In the genomic region with DNA sequence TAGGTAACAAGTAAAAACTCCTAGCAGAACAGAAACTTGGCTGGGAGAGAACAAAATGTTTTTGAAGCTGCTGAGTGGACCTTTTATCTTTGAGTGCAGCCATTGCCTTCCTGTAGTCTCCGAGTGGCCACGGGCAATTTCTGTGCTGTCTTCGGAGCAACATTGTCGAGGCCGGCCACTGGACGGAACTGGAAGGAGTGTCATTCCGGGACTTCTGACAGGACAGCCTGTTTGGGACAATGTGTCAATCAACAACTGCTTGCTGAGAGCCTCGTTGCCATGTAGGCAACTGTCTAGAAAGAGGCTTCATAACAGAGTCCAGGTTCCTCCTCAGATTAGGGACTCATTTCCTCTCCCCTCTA, we compare ENCODE assay signal across 20 cellular contexts.
DNase-seq lines count a peak whose midpoint lies in the region; ATAC-seq, FAIRE-seq and TF ChIP-seq lines count a peak whose summit lies in the region.
"Had no signal": no experiment of that assay in that cellular context is flagged by ENCODE, and none has a peak within 500 bp of the region (broad histone marks: within the 10 kb centered on the region; RNA-seq: fewer than 3 reads in every experiment).

No MANE protein-coding gene starts in this region.

- dilution Hi-C loops in endothelial cell of umbilical vein (cut with MboI; ENCODE audit: extremely low pct_ligation_motif_present, low sequenced_read_pairs): no loop called here

- H3K9ac ChIP-seq in HepG2 (ENCODE audit: insufficient read depth, low read depth, low read length) (no peak overlapping the region), endothelial cell of umbilical vein (replicated peaks; ENCODE audit: extremely low read depth, insufficient read depth, low read length) (no peak overlapping the region)

- no peak overlapping the region for H2AFZ ChIP-seq in HepG2 (ENCODE audit: low read length)
- H2AFZ ChIP-seq in endothelial cell of umbilical vein (ENCODE audit: low read depth, low read length): peak overlapping the region; percentile 77

- no peak for TF ChIP-seq RAD21 in HepG2 (CRISPR knock-in tag; IDR thresholded peaks at IDR 0.05)

- WGBS in HepG2 (ENCODE audit: low lambda C conversion rate): 83% methylated on average over 8 of the region's 8 CpGs
- 40% methylated on average over 1 of the region's 8 CpGs for WGBS in right lobe of liver (ENCODE audit: insufficient coverage, low coverage, low lambda C conversion rate, missing lambda C conversion rate)
- 67% methylated on average over 8 of the region's 8 CpGs for WGBS in prostate gland

- H3K4me1 ChIP-seq in HepG2 (ENCODE audit: insufficient read depth, low read length): peaks cover 46% of the 10 kb centered on the region
- no peaks in the 10 kb centered on the region for H3K4me1 ChIP-seq in right lobe of liver
- H3K4me1 ChIP-seq in endothelial cell of umbilical vein (ENCODE audit: control insufficient read depth, extremely low read depth, insufficient read depth, low read length): peaks cover 3% of the 10 kb centered on the region
- peaks cover 9% of the 10 kb centered on the region for H3K4me1 ChIP-seq in prostate gland (replicated peaks)

- intact Hi-C loops in HepG2 (cut with micrococcal nuclease; ENCODE audit: unreplicated experiment) (no loop called here), right lobe of liver (cut with DNase I) (no loop called here), endothelial cell of umbilical vein (cut with micrococcal nuclease) (no loop called here), prostate gland (cut with DNase I) (no loop called here)

- no peaks in the 10 kb centered on the region for H3K9me3 ChIP-seq in HepG2 (ENCODE audit: low read length)
- no peaks in the 10 kb centered on the region for H3K9me3 ChIP-seq in right lobe of liver
- no peaks in the 10 kb centered on the region for H3K9me3 ChIP-seq in endothelial cell of umbilical vein (replicated peaks; ENCODE audit: control insufficient read depth, insufficient read depth, low read length)
- no peaks in the 10 kb centered on the region for H3K9me3 ChIP-seq in prostate gland

- no peak for TF ChIP-seq POLR2A in HepG2 (IDR thresholded peaks at IDR 0.05; ENCODE audit: insufficient read depth in 1 of 2, low read depth in 2 of 2, low read length in 2 of 2)
- TF ChIP-seq POLR2A in right lobe of liver (IDR thresholded peaks at IDR 0.05): no peak
- peak; percentile 30 for TF ChIP-seq POLR2A in endothelial cell of umbilical vein (IDR thresholded peaks at IDR 0.05; ENCODE audit: low read depth, low read length)
- TF ChIP-seq POLR2A in prostate gland (IDR thresholded peaks at IDR 0.05): no peak

- ATAC-seq in HepG2 (no peak), right lobe of liver (no peak), GM18867 (IDR thresholded peaks at IDR 0.05; ENCODE audit: unreplicated experiment) (no peak)
- ATAC-seq: natural killer cell had no signal

- POLR2A ChIA-PET in HepG2 (lab: Yijun Ruan, JAX) (no interaction called here), endothelial cell of umbilical vein (lab: Charles Lee) (no interaction called here)

- H3K79me2 ChIP-seq in HepG2 (ENCODE audit: insufficient read depth, low read length): no peaks in the 10 kb centered on the region
- no peaks in the 10 kb centered on the region for H3K79me2 ChIP-seq in endothelial cell of umbilical vein (ENCODE audit: control insufficient read depth, insufficient read depth, low read length)

- no peaks in the 10 kb centered on the region for H3K27me3 ChIP-seq in HepG2 (ENCODE audit: control insufficient read depth in 1 of 2, insufficient read depth in 2 of 2, low read length in 2 of 2)
- no peaks in the 10 kb centered on the region for H3K27me3 ChIP-seq in right lobe of liver
- no peaks in the 10 kb centered on the region for H3K27me3 ChIP-seq in endothelial cell of umbilical vein (ENCODE audit: control insufficient read depth in 2 of 2, insufficient read depth in 2 of 2, low read length in 2 of 2)
- H3K27me3 ChIP-seq in prostate gland (replicated peaks; ENCODE audit: insufficient read depth): no peaks in the 10 kb centered on the region

- H3K4me3 ChIP-seq in HepG2 (replicated peaks in 1 of 3; ENCODE audit: insufficient read depth in 1 of 3, low read depth in 2 of 3, low read length in 3 of 3): peak overlapping the region in 1 of 3 experiments; percentile 15; a peak in 1 of 6 replicates
- H3K4me3 ChIP-seq in right lobe of liver: no peak overlapping the region
- H3K4me3 ChIP-seq in endothelial cell of umbilical vein (replicated peaks in 1 of 3; ENCODE audit: insufficient read depth in 1 of 3, low read depth in 1 of 3, low read length in 3 of 3): peak overlapping the region in 1 of 3 experiments; percentile 3
- H3K4me3 ChIP-seq in prostate gland: no peak overlapping the region

- H3K36me3 ChIP-seq in HepG2 (replicated peaks in 1 of 2; ENCODE audit: control insufficient read depth in 1 of 2, insufficient read depth in 2 of 2, low read length in 2 of 2) (no peaks in the 10 kb centered on the region), right lobe of liver (no peaks in the 10 kb centered on the region), endothelial cell of umbilical vein (ENCODE audit: control insufficient read depth in 2 of 2, extremely low read depth in 1 of 2, insufficient read depth in 2 of 2, low read length in 2 of 2) (no peaks in the 10 kb centered on the region), prostate gland (no peaks in the 10 kb centered on the region)

- H4K20me1 ChIP-seq in HepG2 (ENCODE audit: insufficient read depth, low read length) (no peaks in the 10 kb centered on the region), endothelial cell of umbilical vein (replicated peaks; ENCODE audit: control insufficient read depth, extremely low read depth, insufficient read depth, low read length) (no peaks in the 10 kb centered on the region)

- BruUV-seq in HepG2 (replicated peaks; lab: Mats Ljungman, UMichigan) (no TSS peak), endothelial cell of umbilical vein (replicated peaks; lab: Mats Ljungman, UMichigan) (TSS peak; percentile 45)

- CTCF ChIA-PET in HepG2 (lab: Yijun Ruan, JAX; ENCODE audit: low intra/inter-chr PET ratio, low total read pairs): no interaction called here
- CTCF ChIA-PET in endothelial cell of umbilical vein (lab: Charles Lee): interaction anchor here (1.0 kb wide), 1 partner anchor 24 kb away, joined by 4 read pairs; no protein-coding TSS in a partner anchor

- no peak for FAIRE-seq in HepG2 (lab: Jason Lieb, UNC)
- FAIRE-seq in endothelial cell of umbilical vein (lab: Jason Lieb, UNC): no peak
- FAIRE-seq: GM18507, H1 had no signal

- TF ChIP-seq EP300 in HepG2 (IDR thresholded peaks at IDR 0.05; ENCODE audit: low read depth in 2 of 2, low read length in 2 of 2) (no peak), HepG2 (CRISPR knock-in tag; IDR thresholded peaks at IDR 0.05; ENCODE audit: borderline replicate concordance) (no peak)

- no peak for DNase-seq in HepG2 (ENCODE audit: low spot score)
- DNase-seq in right lobe of liver: no peak
- DNase-seq in endothelial cell of umbilical vein (ENCODE audit: low read depth, low spot score): no peak
- no peak for DNase-seq in prostate gland (ENCODE audit: low spot score)
- no peak for DNase-seq in cerebellum (ENCODE audit: low spot score)
- no peak for DNase-seq in activated CD8-positive, alpha-beta memory T cell treated with anti-CD3 and anti-CD28 coated beads, Interleukin-2, amount 50 U/mL, for 48 hours
- no peak for DNase-seq in GM20000 (ENCODE audit: low spot score)
- DNase-seq: activated CD4-positive, alpha-beta T cell treated with anti-CD3 and anti-CD28 coated beads, Interleukin-2, amount 10 ng/mL, durations not matched to agents 24 days and 14 days; activated CD8-positive, alpha-beta memory T cell treated with anti-CD3 and anti-CD28 coated beads, Interleukin-2, amount 50 U/mL, for 4 hours; activated gamma-delta T cell; CD8-positive, alpha-beta memory T cell; MM.1S; natural killer cell; NCI-H187; NCI-H345; stimulated activated CD4-positive, alpha-beta T cell treated with anti-CD3 and anti-CD28 coated beads, Interleukin-12 subunit alpha, Interleukin-12 subunit beta, amount 100 ng/mL, for 4 hours; SW 1271 had no signal

- H3K27ac ChIP-seq in HepG2 (ENCODE audit: extremely low read length, insufficient read depth, low read length): no peak overlapping the region
- H3K27ac ChIP-seq in right lobe of liver: no peak overlapping the region
- no peak overlapping the region for H3K27ac ChIP-seq in endothelial cell of umbilical vein (ENCODE audit: insufficient read depth, low read depth, low read length)
- peak overlapping the region; percentile 55 to 78 for H3K27ac ChIP-seq in prostate gland

- TF ChIP-seq CTCF in HepG2 (CRISPR knock-in tag; IDR thresholded peaks at IDR 0.05) (no peak), right lobe of liver (IDR thresholded peaks at IDR 0.05) (no peak), endothelial cell of umbilical vein (IDR thresholded peaks at IDR 0.05; ENCODE audit: extremely low read depth in 1 of 2, insufficient read depth in 1 of 2, low read depth in 1 of 2, low read length in 2 of 2) (no peak), prostate gland (IDR thresholded peaks at IDR 0.05) (no peak), GM20000 (IDR thresholded peaks at IDR 0.05; ENCODE audit: extremely low read depth, missing control alignments) (no peak)

- in situ Hi-C loops in HepG2 (cut with HindIII; ENCODE audit: extremely low pct_ligation_motif_present, low pct_unique_long_range_greater_than_20kb): no loop called here

- no peaks in the 10 kb centered on the region for H3K9me1 ChIP-seq in endothelial cell of umbilical vein (replicated peaks; ENCODE audit: control insufficient read depth, extremely low read depth, insufficient read depth, low read length)

- H3K4me2 ChIP-seq in HepG2 (ENCODE audit: low read depth, low read length) (peak overlapping the region; percentile 40), endothelial cell of umbilical vein (ENCODE audit: insufficient read depth, low read length) (peak overlapping the region; percentile 26)

TF ChIP-seq in HepG2, 621 proteins besides CTCF, POLR2A, EP300 and RAD21 (continues in another document):
- 0 out of 2 replicates have a peak, but pooled peaks have one; percentile 4 for TF ChIP-seq ZFX (CRISPR knock-in tag; IDR thresholded peaks at IDR 0.05; ENCODE audit: low read depth)
- no peak for TF ChIP-seq ZNF34 (CRISPR knock-in tag; IDR thresholded peaks at IDR 0.05; ENCODE audit: borderline replicate concordance)

TF ChIP-seq in endothelial cell of umbilical vein, 7 proteins besides CTCF, POLR2A, EP300 and RAD21 (continues in another document):
- TF ChIP-seq EZH2 (IDR thresholded peaks at IDR 0.05; ENCODE audit: borderline replicate concordance, low read depth, low read length, severe bottlenecking): no peak
- no peak for TF ChIP-seq FOS (IDR thresholded peaks at IDR 0.05; ENCODE audit: borderline replicate concordance, insufficient read depth, low read length)
- TF ChIP-seq, protein P1, sequence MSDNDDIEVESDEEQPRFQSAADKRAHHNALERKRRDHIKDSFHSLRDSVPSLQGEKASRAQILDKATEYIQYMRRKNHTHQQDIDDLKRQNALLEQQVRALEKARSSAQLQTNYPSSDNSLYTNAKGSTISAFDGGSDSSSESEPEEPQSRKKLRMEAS (IDR thresholded peaks at IDR 0.05; ENCODE audit: insufficient read depth, insufficient read length): no peak
- TF ChIP-seq GATA2 (IDR thresholded peaks at IDR 0.05; ENCODE audit: insufficient read depth, insufficient read length, low read depth, low read length): no peak
- TF ChIP-seq MYC (IDR thresholded peaks at IDR 0.05; ENCODE audit: low read depth, low read length): no peak
- TF ChIP-seq JUN (IDR thresholded peaks at IDR 0.05; ENCODE audit: borderline replicate concordance, insufficient read depth, insufficient read length, low read depth): no peak

Comparison
In these comparisons a context has a peak if more than half of its experiments do, and no peak if none do; other contexts are left out.
1. H3K27ac ChIP-seq: peak in prostate gland (2 of 2); none in HepG2 (single experiment), right lobe of liver (0 of 3) and endothelial cell of umbilical vein (single experiment).